In genomic region chr16:89363621-89364393, GRCh38 we compare ENCODE assay signal across 8 cellular contexts.
DNase-seq lines count a peak whose midpoint lies in the region; ATAC-seq and TF ChIP-seq lines count a peak whose summit lies in the region.

No MANE protein-coding gene starts in this region.

- H3K27ac Mint-ChIP-seq in GM23338 (peak overlapping the region; percentile 96), brain (peak overlapping the region; percentile 28 to 89 (median 83))

- no peak for DNase-seq in GM23338 (ENCODE audit: low spot score)
- peak; percentile 50 for DNase-seq in lung (ENCODE audit: low spot score)
- no peak for DNase-seq in DMS153 (lab: John Stamatoyannopoulos, UW)
- DNase-seq in colonic mucosa: no peak
- no peak for DNase-seq in NCI-H2227 (lab: John Stamatoyannopoulos, UW; ENCODE audit: unreplicated experiment)

- peaks cover 98% of the 10 kb centered on the region for H3K79me2 ChIP-seq in GM23338 (replicated peaks; ENCODE audit: insufficient read depth)

- peaks cover 8% of the 10 kb centered on the region for H3F3A ChIP-seq in GM23338 (replicated peaks; ENCODE audit: low read depth)

- H3K4me1 Mint-ChIP-seq in GM23338 (peaks cover 78% of the 10 kb centered on the region), brain (peaks cover 98% of the 10 kb centered on the region)

- peak overlapping the region; percentile 73 for H3K4me2 ChIP-seq in GM23338

- H3K36me3 ChIP-seq in GM23338 (ENCODE audit: insufficient read depth) (peaks cover 5% of the 10 kb centered on the region; the same call in 1 of the 2 replicates), lung (ENCODE audit: control insufficient read depth in 2 of 2, insufficient read depth in 2 of 2, low read length in 2 of 2) (no peaks in the 10 kb centered on the region), colonic mucosa (no peaks in the 10 kb centered on the region)

- intact Hi-C loops in colonic mucosa (cut with DNase I): no loop called here

- TF ChIP-seq CTCF in GM23338 (conservative IDR thresholded peaks at IDR 0.05; ENCODE audit: low read depth in 2 of 2) (no peak), brain (conservative IDR thresholded peaks at IDR 0.05) (no peak), lung (IDR thresholded peaks at IDR 0.05; ENCODE audit: control extremely low read depth, extremely low read depth) (no peak), colonic mucosa (IDR thresholded peaks at IDR 0.05) (no peak)

- H2AFZ ChIP-seq in GM23338: no peak overlapping the region

- WGBS in lung, 2 donors: 27 to 28% methylated on average over 12 of the region's 12 CpGs

- H3K36me3 Mint-ChIP-seq in GM23338 (ENCODE audit: low read depth): peaks cover 13% of the 10 kb centered on the region
- peaks cover 9% of the 10 kb centered on the region for H3K36me3 Mint-ChIP-seq in brain

- H3K27me3 Mint-ChIP-seq in GM23338 (ENCODE audit: insufficient read depth, low read depth, poor library complexity): peaks cover 28% of the 10 kb centered on the region
- H3K27me3 Mint-ChIP-seq in brain: no peaks in the 10 kb centered on the region

- H4K20me1 ChIP-seq in GM23338 (replicated peaks; ENCODE audit: insufficient read depth): peaks cover 55% of the 10 kb centered on the region

- H3K4me3 ChIP-seq in GM23338 (no peak overlapping the region), lung (no peak overlapping the region), colonic mucosa (no peak overlapping the region)

- H3K9ac ChIP-seq in colonic mucosa (ENCODE audit: low read depth in 2 of 2, low read length in 2 of 2): no peak overlapping the region

- H3K27me3 ChIP-seq in GM23338 (ENCODE audit: insufficient read depth) (no peaks in the 10 kb centered on the region), lung (ENCODE audit: control insufficient read depth, insufficient read depth) (no peaks in the 10 kb centered on the region), colonic mucosa (no peaks in the 10 kb centered on the region)

- H3K9me3 ChIP-seq in lung (ENCODE audit: control insufficient read depth in 2 of 2, insufficient read depth in 1 of 2, low read length in 1 of 2) (no peaks in the 10 kb centered on the region), colonic mucosa (no peaks in the 10 kb centered on the region)

- peak; percentile 22 for ATAC-seq in GM23338
- peak; percentile 81 for ATAC-seq in SK-N-SH treated with all-trans-retinoic acid at 6 μM for 48 hours
- ATAC-seq in lung (ENCODE audit: insufficient read depth, low FRiP score): no peak
- no peak for ATAC-seq in HG03159 (IDR thresholded peaks at IDR 0.05; ENCODE audit: unreplicated experiment)

- no peaks in the 10 kb centered on the region for H3K9me2 ChIP-seq in GM23338 (ENCODE audit: insufficient read depth)

- H3K9me3 Mint-ChIP-seq in GM23338: no peaks in the 10 kb centered on the region; the same call in 2 of the 3 replicates
- no peaks in the 10 kb centered on the region for H3K9me3 Mint-ChIP-seq in brain

- H3K4me1 ChIP-seq in GM23338 (ENCODE audit: insufficient read depth): peaks cover 68% of the 10 kb centered on the region
- H3K4me1 ChIP-seq in lung (ENCODE audit: control insufficient read depth in 2 of 2, insufficient read depth in 2 of 2, low read length in 2 of 2): peaks cover 31 to 48% of the 10 kb centered on the region in 2 donors
- peaks cover 20% of the 10 kb centered on the region for H3K4me1 ChIP-seq in colonic mucosa

- H3K27ac ChIP-seq in GM23338 (ENCODE audit: low read depth) (peak overlapping the region; percentile 95), lung (ENCODE audit: low read depth in 1 of 2, low read length in 1 of 2) (peak overlapping the region in 1 of 2 donors; percentile 18), colonic mucosa (no peak overlapping the region)

- H3K4me3 Mint-ChIP-seq in GM23338 (peak overlapping the region; percentile 17; the same call in 1 of the 3 replicates), brain (peak overlapping the region in 1 of 5 experiments; percentile 58)

TF ChIP-seq in GM23338, 12 proteins besides CTCF, POLR2A, EP300 and RAD21 (continues in another document):
- no peak for TF ChIP-seq ZNF114 (CRISPR knock-in tag; IDR thresholded peaks at IDR 0.05)

TF ChIP-seq in SK-N-SH treated with all-trans-retinoic acid at 6 μM for 48 hours, 23 proteins besides CTCF, POLR2A, EP300 and RAD21:
- TF ChIP-seq POU6F1 (CRISPR knock-in tag; IDR thresholded peaks at IDR 0.05; ENCODE audit: borderline replicate concordance, low read depth) (no peak), OSR1 (CRISPR knock-in tag; IDR thresholded peaks at IDR 0.05) (no peak), ZC3H10 (CRISPR knock-in tag; IDR thresholded peaks at IDR 0.05) (no peak), TCF4 (CRISPR knock-in tag; IDR thresholded peaks at IDR 0.05; ENCODE audit: borderline replicate concordance) (no peak)
TF ChIP-seq in SK-N-SH treated with all-trans-retinoic acid at 6 μM for 48 hours: peak in this region for 0.

Comparison
In these comparisons a context has a peak if more than half of its experiments do, and no peak if none do; other contexts are left out.
1. ATAC-seq: peak in GM23338 (single experiment) and SK-N-SH treated with all-trans-retinoic acid at 6 μM for 48 hours (single experiment); none in lung (single experiment) and HG03159 (single experiment).